In genomic region chrX:44312421-44312820, GRCh38 we compare ENCODE assay signal across 36 cellular contexts. TPM values are rescaled to one million over a fixed set of nuclear protein-coding genes. Genes with fewer than 3 reads are reported as not detected.
"Had no signal": no experiment of that assay in that cellular context is flagged by ENCODE, and none has a peak within 500 bp of the region (broad histone marks: within the 10 kb centered on the region; RNA-seq: fewer than 3 reads in every experiment).

No MANE protein-coding gene starts in this region.

- H3K4me3 ChIP-seq: adrenal gland, ascending aorta, body of pancreas, breast epithelium, cardiac muscle cell had no signal

- H3K36me3 ChIP-seq: adrenal gland, ascending aorta, brain microvascular endothelial cell, breast epithelium, cardiac muscle cell had no signal

- H3K27ac ChIP-seq: adrenal gland, ascending aorta, body of pancreas, brain microvascular endothelial cell, breast epithelium had no signal

- DNase-seq: activated effector memory CD4-positive, alpha-beta T cell treated with anti-CD3 and anti-CD28 coated beads, Interleukin-2, amount 50 U/mL, for 16 hours; activated effector memory CD4-positive, alpha-beta T cell treated with Interleukin-2 at 50 U/mL for 16 hours; activated gamma-delta T cell; activated gamma-delta T cell treated with Interleukin-2 at 50 U/mL for 16 hours; activated naive CD4-positive, alpha-beta T cell; activated naive CD4-positive, alpha-beta T cell treated with anti-CD3 and anti-CD28 coated beads for 36 hours; activated naive CD4-positive, alpha-beta T cell treated with anti-CD3 and anti-CD28 coated beads, Interleukin-2, amount 10 ng/mL, durations not matched to agents 7 days and 5 days; activated naive CD4-positive, alpha-beta T cell treated with anti-CD3 and anti-CD28 coated beads, Interleukin-2, amount 50 U/mL, for 16 hours; activated naive CD4-positive, alpha-beta T cell treated with Interleukin-2 at 50 U/mL for 16 hours; activated naive CD8-positive, alpha-beta T cell treated with anti-CD3 and anti-CD28 coated beads for 36 hours; activated naive CD8-positive, alpha-beta T cell treated with anti-CD3 and anti-CD28 coated beads, Interleukin-2, amount 10 ng/mL, durations not matched to agents 7 days and 5 days; activated naive CD8-positive, alpha-beta T cell treated with anti-CD3 and anti-CD28 coated beads, Interleukin-2, amount 50 U/mL, for 24 hours; activated T-cell treated with anti-CD3 and anti-CD28 coated beads, Interleukin-2, amount 50 U/mL, for 24 hours; activated T-cell treated with anti-CD3 and anti-CD28 coated beads, Interleukin-2, amount 50 U/mL, for 4 hours; activated T-cell treated with anti-CD3 and anti-CD28 coated beads, Interleukin-2, amount 50 U/mL, for 48 hours; activated T-cell treated with anti-CD3 and anti-CD28 coated beads, Interleukin-2, amount 50 U/mL, for 72 hours; adrenal gland; amniotic stem cell; amygdala; anterior cingulate cortex; aorta; body of pancreas; brain microvascular endothelial cell; caudate nucleus; central memory CD4-positive, alpha-beta T cell; cerebellar nuclear complex had no signal

- FAIRE-seq: bronchial epithelial cell had no signal

- H3K27me3 ChIP-seq: adrenal gland, ascending aorta, body of pancreas, brain microvascular endothelial cell, cardiac muscle cell had no signal

- H3K9me3 ChIP-seq: adrenal gland, ascending aorta, body of pancreas had no signal

- H3K4me1 ChIP-seq: adrenal gland, ascending aorta, body of pancreas, breast epithelium had no signal

- ATAC-seq: activated naive CD4-positive, alpha-beta T cell treated with anti-CD3 and anti-CD28 coated beads, Interleukin-2, amount 50 U/mL, for 72 hours; activated naive CD8-positive, alpha-beta T cell treated with anti-CD3 and anti-CD28 coated beads, Interleukin-2, amount 50 U/mL, for 24 hours; activated T-cell treated with anti-CD3 and anti-CD28 coated beads, Interleukin-2, amount 50 U/mL, for 4 hours; activated T-cell treated with anti-CD3 and anti-CD28 coated beads, Interleukin-2, amount 50 U/mL, for 72 hours; activated T-helper 17 cell treated with anti-CD3 and anti-CD28 coated beads, Interleukin-2, amount 50 U/mL, for 72 hours; body of pancreas had no signal

RNA-seq across cellular contexts. Expression of gene EFHC2, which starts 31.1 kb away (rescaled TPM):
- total RNA-seq: activated T-helper 1 cell treated with anti-CD3 and anti-CD28 coated beads, Interleukin-12 subunit alpha, Interleukin-12 subunit beta, Interleukin-2, Interleukin-4 antibody, amounts not matched to agents 30 ng/mL and 10 ng/mL and 1 ng/mL, durations not matched to agents 14 hours and 24 hours and 36 hours; activated T-helper 2 cell treated with anti-CD3 and anti-CD28 coated beads, Interferon-gamma antibody, Interleukin-2, Interleukin-4, amounts not matched to agents 10 μg/mL and 5 μg/mL and 100 μg/mL, durations not matched to agents 14 hours and 24 hours and 36 hours; ascending aorta; astrocyte; chondrocyte had no signal
